10 cellular contexts compared by ENCODE assay signal in the genomic region with DNA sequence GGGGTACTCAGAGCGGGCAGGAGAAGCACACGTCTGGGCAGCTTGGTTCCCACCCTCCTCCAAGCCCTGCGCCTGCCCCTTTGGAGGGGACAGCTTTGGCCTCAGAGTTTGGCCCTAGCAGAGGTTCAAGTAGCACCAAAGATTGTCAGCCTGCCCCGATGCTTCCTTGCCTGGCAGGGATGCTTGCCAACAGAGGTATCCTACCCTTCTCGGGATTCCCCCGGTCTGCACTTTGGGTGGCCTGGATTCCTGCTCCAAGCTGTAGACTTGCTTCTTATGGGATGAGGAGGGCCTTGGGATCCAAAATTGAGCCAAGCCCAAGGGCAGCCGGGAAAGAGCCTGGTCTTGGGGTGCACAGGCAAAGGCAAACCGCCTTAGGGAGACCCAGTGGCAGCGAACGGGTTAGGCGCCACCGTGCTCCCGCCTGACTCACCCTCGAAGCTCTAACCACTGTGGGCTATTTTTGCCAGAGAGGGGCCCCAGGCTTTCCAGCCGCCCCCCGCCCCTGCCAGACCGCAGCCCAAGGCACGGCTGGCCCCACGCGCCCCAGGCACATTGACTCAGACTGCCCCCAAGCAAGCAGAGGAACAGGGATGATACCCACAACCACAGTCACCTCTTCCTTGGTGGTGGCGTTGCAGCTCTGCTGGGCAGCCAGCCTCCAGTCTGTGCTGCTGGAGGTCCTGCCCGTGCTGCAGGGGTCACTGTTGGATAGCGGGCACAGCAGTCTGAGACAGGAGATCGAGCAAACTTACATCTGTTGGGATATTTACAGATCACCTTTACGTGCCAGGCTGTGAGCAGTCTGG. TPM values are rescaled to one million over a fixed set of nuclear protein-coding genes. Genes with fewer than 3 reads are reported as not detected.
DNase-seq lines count a peak whose midpoint lies in the region; ATAC-seq and TF ChIP-seq lines count a peak whose summit lies in the region.
"Had no signal": no experiment of that assay in that cellular context is flagged by ENCODE, and none has a peak within 500 bp of the region (broad histone marks: within the 10 kb centered on the region; RNA-seq: fewer than 3 reads in every experiment).

No MANE protein-coding gene starts in this region.

- no peak overlapping the region for H4K8ac ChIP-seq in neuronal stem cell (ENCODE audit: low read depth, low read length)

- DNase-seq in GM12865 (ENCODE audit: low read depth) (no peak), MV-4-11 (lab: John Stamatoyannopoulos, UW) (peak; percentile 95), neuronal stem cell (ENCODE audit: low spot score) (no peak), heart right ventricle (no peak), NCI-H187 (lab: John Stamatoyannopoulos, UW) (no peak), cerebellar nuclear complex (lab: John Stamatoyannopoulos, UW) (no peak)
- peak in 1 of 2 donors; percentile 73 for DNase-seq in activated naive CD4-positive, alpha-beta T cell treated with anti-CD3 and anti-CD28 coated beads, Interleukin-2, amount 50 U/mL, for 72 hours (ENCODE audit: low spot score in 2 of 2)

- H3K4me2 ChIP-seq in neuronal stem cell (ENCODE audit: insufficient read depth, low read length, poor library complexity, severe bottlenecking) = no peak overlapping the region

- peak overlapping the region; percentile 52 for H3K18ac ChIP-seq in neuronal stem cell (ENCODE audit: low read length)

- no peak overlapping the region for H3K27ac Mint-ChIP-seq in activated naive CD4-positive, alpha-beta T cell treated with anti-CD3 and anti-CD28 coated beads, Interleukin-2, amount 50 U/mL, for 72 hours

- H3K36me3 Mint-ChIP-seq in activated naive CD4-positive, alpha-beta T cell treated with anti-CD3 and anti-CD28 coated beads, Interleukin-2, amount 50 U/mL, for 72 hours = no peaks in the 10 kb centered on the region

- no peak overlapping the region for H3K4ac ChIP-seq in neuronal stem cell (ENCODE audit: low read length)

- no peaks in the 10 kb centered on the region for H3K9me3 Mint-ChIP-seq in activated naive CD4-positive, alpha-beta T cell treated with anti-CD3 and anti-CD28 coated beads, Interleukin-2, amount 50 U/mL, for 72 hours

- no peak overlapping the region for H2BK5ac ChIP-seq in neuronal stem cell (ENCODE audit: low read length)

- H3K27ac ChIP-seq in neuronal stem cell (replicated peaks; ENCODE audit: low read length) (no peak overlapping the region), heart right ventricle (no peak overlapping the region)
- H3K27ac ChIP-seq: cardiac muscle cell had no signal

- peak overlapping the region; percentile 66 for H3K9ac ChIP-seq in neuronal stem cell (ENCODE audit: low read depth, low read length, poor library complexity)

- H3K9me3 ChIP-seq in neuronal stem cell (replicated peaks in 1 of 2; ENCODE audit: control insufficient read depth in 2 of 2, insufficient read depth in 1 of 2, low read depth in 1 of 2, low read length in 2 of 2) (peaks cover 3 to 4% of the 10 kb centered on the region in 2 donors), heart right ventricle (no peaks in the 10 kb centered on the region)

- peak overlapping the region; percentile 5 for H2AK5ac ChIP-seq in neuronal stem cell (ENCODE audit: low read depth, low read length)

- H2BK15ac ChIP-seq in neuronal stem cell (ENCODE audit: low read length) = no peak overlapping the region

- peak; percentile 25 to 42 for ATAC-seq in activated naive CD4-positive, alpha-beta T cell treated with anti-CD3 and anti-CD28 coated beads, Interleukin-2, amount 50 U/mL, for 72 hours
- ATAC-seq in heart right ventricle (no peak), GM19452 (IDR thresholded peaks at IDR 0.05; ENCODE audit: unreplicated experiment) (no peak)

- H2AFZ ChIP-seq in neuronal stem cell (ENCODE audit: low read length) = no peak overlapping the region

- H3K27me3 ChIP-seq in neuronal stem cell (ENCODE audit: control insufficient read depth in 3 of 3, insufficient read depth in 3 of 3, low read depth in 1 of 3, low read length in 3 of 3) (peaks cover 49 to 99% (median 98%) of the 10 kb centered on the region in 3 experiments), heart right ventricle (peaks cover 19 to 99% (median 84%) of the 10 kb centered on the region in 7 donors)

- H3K79me1 ChIP-seq in neuronal stem cell (ENCODE audit: low read depth, low read length) = no peaks in the 10 kb centered on the region

- H3K4me3 ChIP-seq in GM12865 (ENCODE audit: low read depth, low read length) = no peak overlapping the region
- no peak overlapping the region for H3K4me3 ChIP-seq in neuronal stem cell (ENCODE audit: low read length in 2 of 2)
- H3K4me3 ChIP-seq in heart right ventricle = no peak overlapping the region

- no peak overlapping the region for H2BK120ac ChIP-seq in neuronal stem cell (ENCODE audit: low read depth, low read length)

- H3K36me3 ChIP-seq in neuronal stem cell (replicated peaks in 1 of 2; ENCODE audit: control insufficient read depth in 2 of 2, insufficient read depth in 2 of 2, low read length in 2 of 2) (no peaks in the 10 kb centered on the region), heart right ventricle (no peaks in the 10 kb centered on the region)
- H3K36me3 ChIP-seq: cardiac muscle cell had no signal

- H3K4me1 ChIP-seq in neuronal stem cell (ENCODE audit: control insufficient read depth in 2 of 2, insufficient read depth in 1 of 2, low read depth in 1 of 2, low read length in 2 of 2) (peaks cover 9 to 17% of the 10 kb centered on the region in 2 donors), heart right ventricle (peaks cover 6 to 38% (median 25%) of the 10 kb centered on the region in 9 donors)

- intact Hi-C loops in heart right ventricle (cut with DNase I) = no loop called here

- no peak overlapping the region for H4K91ac ChIP-seq in neuronal stem cell (ENCODE audit: low read depth, low read length, poor library complexity)

- peak; percentile 2 for TF ChIP-seq CTCF in GM12865 (IDR thresholded peaks at IDR 0.05; ENCODE audit: insufficient read depth, low read depth, low read length, missing control alignments)
- TF ChIP-seq CTCF in heart right ventricle (IDR thresholded peaks at IDR 0.05) = peak in 2 of 9 donors; percentile 10 to 18

- no peak overlapping the region for H2BK12ac ChIP-seq in neuronal stem cell (ENCODE audit: low read length)

- H3K23ac ChIP-seq in neuronal stem cell (ENCODE audit: low read depth, low read length, poor library complexity) = peak overlapping the region; percentile 34

- H3K14ac ChIP-seq in neuronal stem cell (ENCODE audit: low read length) = peak overlapping the region; percentile 42

- WGBS in neuronal stem cell (ENCODE audit: extremely low coverage in 2 of 2, insufficient read length in 2 of 2, insufficient replicate concordance in 1 of 2), 2 donors = no CpG with 5 or more reads among the region's 25 CpGs
- 17 to 20% methylated on average over 25 of the region's 25 CpGs for WGBS in heart right ventricle, 2 donors

RNA-seq across cellular contexts. Expression of a gene that starts 0.9 kb away (rescaled TPM):
- 1 to 10 TPM in 1 of 2 donors, not detected in 1; 1.4 TPM for total RNA-seq in activated naive CD4-positive, alpha-beta T cell treated with anti-CD3 and anti-CD28 coated beads, Interleukin-2, amount 50 U/mL, for 72 hours
- 0.04 TPM for polyA plus RNA-seq in neuronal stem cell (2013, experiment 1 of 2)
- not detected for polyA plus RNA-seq in neuronal stem cell (2013, experiment 2 of 2)
- total RNA-seq in heart right ventricle = under 1 TPM in 9 of 10 donors, not detected in 1; 0.13 to 0.47 (median 0.20) TPM
- polyA plus RNA-seq in heart right ventricle = under 1 TPM; 0.20 to 0.22 TPM

RNA-seq across cellular contexts. Expression of a gene that starts 5.7 kb away (rescaled TPM):
- total RNA-seq in activated naive CD4-positive, alpha-beta T cell treated with anti-CD3 and anti-CD28 coated beads, Interleukin-2, amount 50 U/mL, for 72 hours = under 1 TPM in 1 of 2 donors, not detected in 1; 0.27 TPM
- 0.11 TPM for polyA plus RNA-seq in neuronal stem cell (2013, experiment 1 of 2)
- polyA plus RNA-seq in neuronal stem cell (2013, experiment 2 of 2) = 0.03 TPM
- not detected for total RNA-seq in heart right ventricle
- not detected for polyA plus RNA-seq in heart right ventricle
- total RNA-seq: cardiac muscle cell, lung microvascular endothelial cell had no signal
- polyA plus RNA-seq: cardiac muscle cell had no signal

RNA-seq across cellular contexts. Expression of a gene that starts 15.1 kb away (rescaled TPM):
- total RNA-seq in activated naive CD4-positive, alpha-beta T cell treated with anti-CD3 and anti-CD28 coated beads, Interleukin-2, amount 50 U/mL, for 72 hours = 100 to 1,000 TPM in 1 of 2 donors, 10 to 100 TPM in 1; 49.7 to 132 TPM
- polyA plus RNA-seq in neuronal stem cell (2013, experiment 1 of 2) = 72.0 TPM
- 77.4 TPM for polyA plus RNA-seq in neuronal stem cell (2013, experiment 2 of 2)
- 10 to 100 TPM; 44.2 to 90.8 (median 54.8) TPM for total RNA-seq in heart right ventricle
- 10 to 100 TPM; 30.3 to 48.3 TPM for polyA plus RNA-seq in heart right ventricle

RNA-seq across cellular contexts. Expression of a gene that starts 26.8 kb away (rescaled TPM):
- total RNA-seq in activated naive CD4-positive, alpha-beta T cell treated with anti-CD3 and anti-CD28 coated beads, Interleukin-2, amount 50 U/mL, for 72 hours = 1 to 10 TPM in 1 of 2 donors, under 1 TPM in 1; 0.07 to 1.1 TPM
- 0.10 TPM for polyA plus RNA-seq in neuronal stem cell (2013, experiment 1 of 2)
- 0.07 TPM for polyA plus RNA-seq in neuronal stem cell (2013, experiment 2 of 2)
- total RNA-seq in heart right ventricle = 1 to 10 TPM in 1 of 10 donors, under 1 TPM in 9; 0.19 to 1.4 (median 0.49) TPM
- under 1 TPM; 0.19 to 0.37 TPM for polyA plus RNA-seq in heart right ventricle
- total RNA-seq: lung microvascular endothelial cell had no signal

RNA-seq across cellular contexts. Expression of a gene that starts 46.2 kb away (rescaled TPM):
- 10 to 100 TPM; 52.5 to 58.7 TPM for total RNA-seq in activated naive CD4-positive, alpha-beta T cell treated with anti-CD3 and anti-CD28 coated beads, Interleukin-2, amount 50 U/mL, for 72 hours
- 36.1 TPM for polyA plus RNA-seq in neuronal stem cell (2013, experiment 1 of 2)
- 34.4 TPM for polyA plus RNA-seq in neuronal stem cell (2013, experiment 2 of 2)
- 100 to 1,000 TPM in 5 of 10 donors, 10 to 100 TPM in 5; 79.4 to 110 (median 100) TPM for total RNA-seq in heart right ventricle
- polyA plus RNA-seq in heart right ventricle = 10 to 100 TPM; 71.0 to 77.5 TPM

Comparison
In these comparisons a context has a peak if more than half of its experiments do, and no peak if none do; other contexts are left out.
1. ATAC-seq: peak in activated naive CD4-positive, alpha-beta T cell treated with anti-CD3 and anti-CD28 coated beads, Interleukin-2, amount 50 U/mL, for 72 hours (2 of 2); none in heart right ventricle (0 of 8) and GM19452 (single experiment).